29 cellular contexts compared by ENCODE assay signal in genomic region chr5:151557951-151558350, GRCh38. TPM values are rescaled to one million over a fixed set of nuclear protein-coding genes. Genes with fewer than 3 reads are reported as not detected.
"Had no signal": no experiment of that assay in that cellular context is flagged by ENCODE, and none has a peak within 500 bp of the region (broad histone marks: within the 10 kb centered on the region; RNA-seq: fewer than 3 reads in every experiment).

No MANE protein-coding gene starts in this region.

- H3K79me2 ChIP-seq: parathyroid adenoma had no signal

- H3K27me3 ChIP-seq: neural progenitor cell, ovary, right lobe of liver, sigmoid colon, stomach, thyroid gland, tibial nerve, upper lobe of right lung, uterus had no signal

- DNase-seq: natural killer cell; occipital lobe; ovary; posterior cingulate gyrus; psoas muscle; right cardiac atrium; right lobe of liver; sigmoid colon; small intestine; stimulated activated CD4-positive, alpha-beta T cell treated with anti-CD3 and anti-CD28 coated beads, Interleukin-15, amount 100 ng/mL, for 24 hours; stimulated activated CD4-positive, alpha-beta T cell treated with anti-CD3 and anti-CD28 coated beads, Interleukin-2, amount 100 ng/mL, for 24 hours; stimulated activated CD4-positive, alpha-beta T cell treated with anti-CD3 and anti-CD28 coated beads, Interleukin-2, amount 100 ng/mL, for 48 hours; stimulated activated CD4-positive, alpha-beta T cell treated with anti-CD3 and anti-CD28 coated beads, Interleukin-4, amount 100 ng/mL, for 24 hours; stimulated activated naive B cell treated with anti-CD40 and anti-IgM and Interleukin-4, amounts not matched to agents 10 μg/mL and 1 μg/mL and 100 μg/mL, for 72 hours; stimulated activated naive CD4-positive, alpha-beta T cell treated with Interleukin-2 at 50 U/mL for 16 hours; stomach; thyroid gland; upper lobe of right lung; uterus had no signal

- ATAC-seq: natural killer cell; psoas muscle; right cardiac atrium; right lobe of liver; stimulated activated effector memory CD8-positive, alpha-beta T cell treated with anti-CD3 and anti-CD28 coated beads, Interleukin-12 subunit alpha, Interleukin-12 subunit beta, amount 100 ng/mL, for 72 hours; stimulated activated naive B cell treated with anti-CD40 and anti-IgM and Interleukin-4, amounts not matched to agents 10 μg/mL and 1 μg/mL and 100 μg/mL, for 72 hours; upper lobe of right lung had no signal

- H3K9me3 Mint-ChIP-seq: natural killer cell; nephron; neural progenitor cell; stimulated activated effector memory CD8-positive, alpha-beta T cell treated with anti-CD3 and anti-CD28 coated beads, Interleukin-12 subunit alpha, Interleukin-12 subunit beta, amount 100 ng/mL, for 72 hours; stimulated activated naive B cell treated with anti-CD40 and anti-IgM and Interleukin-4, amounts not matched to agents 10 μg/mL and 1 μg/mL and 100 μg/mL, for 72 hours; stimulated activated naive CD8-positive, alpha-beta T cell treated with anti-CD3 and anti-CD28 coated beads, Interleukin-15, Interleukin-2, amounts not matched to agents 100 ng/mL and 50 ng/mL, for 24 hours; type B pancreatic cell had no signal

- H3K4me2 ChIP-seq: neural progenitor cell had no signal

- H3K36me3 ChIP-seq: neural progenitor cell, ovary, right lobe of liver, sigmoid colon, stomach, thoracic aorta, thyroid gland, upper lobe of right lung, uterus had no signal

- H3K36me3 Mint-ChIP-seq: natural killer cell; stimulated activated effector memory CD8-positive, alpha-beta T cell treated with anti-CD3 and anti-CD28 coated beads, Interleukin-12 subunit alpha, Interleukin-12 subunit beta, amount 100 ng/mL, for 72 hours; stimulated activated naive B cell treated with anti-CD40 and anti-IgM and Interleukin-4, amounts not matched to agents 10 μg/mL and 1 μg/mL and 100 μg/mL, for 72 hours; type B pancreatic cell had no signal

- H3K4me1 ChIP-seq: parathyroid adenoma, psoas muscle, right lobe of liver, stomach, thyroid gland, tibial nerve, upper lobe of right lung, uterus had no signal

- H3K27ac Mint-ChIP-seq: natural killer cell; nephron; neural progenitor cell; progenitor cell of endocrine pancreas; stimulated activated effector memory CD8-positive, alpha-beta T cell treated with anti-CD3 and anti-CD28 coated beads, Interleukin-12 subunit alpha, Interleukin-12 subunit beta, amount 100 ng/mL, for 72 hours; stimulated activated naive B cell treated with anti-CD40 and anti-IgM and Interleukin-4, amounts not matched to agents 10 μg/mL and 1 μg/mL and 100 μg/mL, for 72 hours; stimulated activated naive CD8-positive, alpha-beta T cell treated with anti-CD3 and anti-CD28 coated beads, Interleukin-15, Interleukin-2, amounts not matched to agents 100 ng/mL and 50 ng/mL, for 24 hours; type B pancreatic cell had no signal

- H3K4me3 ChIP-seq: neural progenitor cell, ovary, psoas muscle, right lobe of liver, sigmoid colon, stomach, thoracic aorta, thyroid gland, tibial nerve, upper lobe of right lung, uterus had no signal

- H3K27ac ChIP-seq: neural progenitor cell, ovary, parathyroid adenoma, psoas muscle, right lobe of liver, sigmoid colon, stomach, thoracic aorta, thyroid gland, tibial nerve, upper lobe of right lung, uterus had no signal

- FAIRE-seq: small intestine had no signal

- H3K4me3 Mint-ChIP-seq: natural killer cell; nephron; neural progenitor cell; stimulated activated effector memory CD8-positive, alpha-beta T cell treated with anti-CD3 and anti-CD28 coated beads, Interleukin-12 subunit alpha, Interleukin-12 subunit beta, amount 100 ng/mL, for 72 hours; stimulated activated naive B cell treated with anti-CD40 and anti-IgM and Interleukin-4, amounts not matched to agents 10 μg/mL and 1 μg/mL and 100 μg/mL, for 72 hours; stimulated activated naive CD8-positive, alpha-beta T cell treated with anti-CD3 and anti-CD28 coated beads, Interleukin-15, Interleukin-2, amounts not matched to agents 100 ng/mL and 50 ng/mL, for 24 hours; type B pancreatic cell had no signal

- H3K9ac ChIP-seq: neural progenitor cell, parathyroid adenoma had no signal

- H2AFZ ChIP-seq: neural progenitor cell, parathyroid adenoma had no signal

- H3K4me1 Mint-ChIP-seq: natural killer cell; nephron; stimulated activated effector memory CD8-positive, alpha-beta T cell treated with anti-CD3 and anti-CD28 coated beads, Interleukin-12 subunit alpha, Interleukin-12 subunit beta, amount 100 ng/mL, for 72 hours had no signal

- H3K9me3 ChIP-seq: ovary, psoas muscle, right lobe of liver, sigmoid colon, stomach, thoracic aorta, thyroid gland, tibial nerve, upper lobe of right lung, uterus had no signal

RNA-seq across cellular contexts. Expression of gene FAT2, which starts 33.2 kb away (rescaled TPM):
- total RNA-seq: natural killer cell, right lobe of liver, sigmoid colon had no signal
- polyA plus RNA-seq: neural cell had no signal
